Comparison of ENCODE assay signal across 1 cellular context in the genomic region with DNA sequence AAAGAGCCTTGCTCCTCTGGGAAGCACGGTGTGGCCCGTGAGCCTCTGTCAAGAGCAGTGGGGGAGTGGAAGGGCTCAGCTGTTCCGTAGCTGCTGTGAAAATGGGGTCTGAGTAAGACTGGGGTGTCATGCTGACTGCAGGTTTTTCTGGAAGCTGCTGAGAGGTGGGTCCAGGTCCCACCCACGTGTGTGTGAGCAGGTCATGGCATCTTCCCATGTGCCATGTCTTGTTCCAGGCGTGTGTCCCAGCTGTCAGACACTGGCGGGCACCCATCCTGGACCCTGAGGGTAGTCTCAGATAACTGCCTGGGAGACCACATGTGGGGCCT.
TF ChIP-seq lines count a peak whose summit lies in the region.

No MANE protein-coding gene starts in this region.

TF ChIP-seq in K562, 482 proteins besides CTCF, POLR2A, EP300 and RAD21 (continued from another document):
- no peak for TF ChIP-seq HOMEZ (CRISPR knock-in tag; IDR thresholded peaks at IDR 0.05)
